In genomic region chr2:219507555-219508443, GRCh38 we compare ENCODE assay signal across 2 cellular contexts.
TF ChIP-seq lines count a peak whose summit lies in the region.

No MANE protein-coding gene starts in this region.

TF ChIP-seq in HepG2, 621 proteins besides CTCF, POLR2A, EP300 and RAD21:
- TF ChIP-seq AGO2 (optimal IDR thresholded peaks at IDR 0.05; ENCODE audit: low read depth, low read length) (peak; percentile 17), REST (IDR thresholded peaks at IDR 0.05; ENCODE audit: borderline replicate concordance in 1 of 2, low read depth in 1 of 2, low read length in 2 of 2) (peak in 1 of 2 experiments; percentile 54; a peak in 1 of 4 replicates), ZNF17 (CRISPR knock-in tag; IDR thresholded peaks at IDR 0.05) (no peak)

TF ChIP-seq in K562, 482 proteins besides CTCF, POLR2A, EP300 and RAD21:
- TF ChIP-seq GATAD2B (IDR thresholded peaks at IDR 0.05; ENCODE audit: borderline replicate concordance) (no peak), ZNF282 (CRISPR knock-in tag; IDR thresholded peaks at IDR 0.05) (no peak), E2F1 (CRISPR knock-in tag; IDR thresholded peaks at IDR 0.05) (no peak), ZBTB5 (IDR thresholded peaks at IDR 0.05) (no peak), L3MBTL2 (IDR thresholded peaks at IDR 0.05) (no peak), ZBTB7A (IDR thresholded peaks at IDR 0.05; ENCODE audit: borderline replicate concordance, control insufficient read depth, low read depth, low read length) (peak; percentile 67; the same call in 1 of the 2 replicates), KDM4B (IDR thresholded peaks at IDR 0.05; ENCODE audit: borderline replicate concordance in 2 of 2, low read depth in 1 of 2) (no peak), PRDM10 (IDR thresholded peaks at IDR 0.05; ENCODE audit: partially characterized antibody) (no peak), NCOA2 (IDR thresholded peaks at IDR 0.05; ENCODE audit: partially characterized antibody in 2 of 2) (no peak), ZNF668 (CRISPR knock-in tag; IDR thresholded peaks at IDR 0.05) (no peak), ZNF444 (CRISPR knock-in tag; IDR thresholded peaks at IDR 0.05) (no peak), POLR3A (IDR thresholded peaks at IDR 0.05; ENCODE audit: borderline replicate concordance, extremely low read depth, insufficient read depth, insufficient read length) (no peak), RUNX1 (IDR thresholded peaks at IDR 0.05; ENCODE audit: low read depth) (no peak), ELF2 (CRISPR knock-in tag; IDR thresholded peaks at IDR 0.05) (no peak), BDP1 (IDR thresholded peaks at IDR 0.05; ENCODE audit: insufficient read depth, insufficient read length) (no peak), NFIC (IDR thresholded peaks at IDR 0.05) (peak; percentile 49; the same call in 1 of the 2 replicates), CBFB (CRISPR knock-in tag; IDR thresholded peaks at IDR 0.05) (no peak), ZHX1 (conservative IDR thresholded peaks at IDR 0.05; ENCODE audit: low read length) (no peak), TCFL5 (CRISPR knock-in tag; conservative IDR thresholded peaks at IDR 0.05) (no peak), KDM1A (IDR thresholded peaks at IDR 0.05) (no peak), IRF9 (tag; IDR thresholded peaks at IDR 0.05) (no peak), COPS2 (conservative IDR thresholded peaks at IDR 0.05) (no peak), CBX5 (IDR thresholded peaks at IDR 0.05; ENCODE audit: borderline replicate concordance, low read depth) (no peak), TFAP4 (CRISPR knock-in tag; IDR thresholded peaks at IDR 0.05; ENCODE audit: borderline replicate concordance) (peak; percentile 19; the same call in 1 of the 2 replicates)
